Comparison of ENCODE assay signal across 1 cellular context in the genomic region with DNA sequence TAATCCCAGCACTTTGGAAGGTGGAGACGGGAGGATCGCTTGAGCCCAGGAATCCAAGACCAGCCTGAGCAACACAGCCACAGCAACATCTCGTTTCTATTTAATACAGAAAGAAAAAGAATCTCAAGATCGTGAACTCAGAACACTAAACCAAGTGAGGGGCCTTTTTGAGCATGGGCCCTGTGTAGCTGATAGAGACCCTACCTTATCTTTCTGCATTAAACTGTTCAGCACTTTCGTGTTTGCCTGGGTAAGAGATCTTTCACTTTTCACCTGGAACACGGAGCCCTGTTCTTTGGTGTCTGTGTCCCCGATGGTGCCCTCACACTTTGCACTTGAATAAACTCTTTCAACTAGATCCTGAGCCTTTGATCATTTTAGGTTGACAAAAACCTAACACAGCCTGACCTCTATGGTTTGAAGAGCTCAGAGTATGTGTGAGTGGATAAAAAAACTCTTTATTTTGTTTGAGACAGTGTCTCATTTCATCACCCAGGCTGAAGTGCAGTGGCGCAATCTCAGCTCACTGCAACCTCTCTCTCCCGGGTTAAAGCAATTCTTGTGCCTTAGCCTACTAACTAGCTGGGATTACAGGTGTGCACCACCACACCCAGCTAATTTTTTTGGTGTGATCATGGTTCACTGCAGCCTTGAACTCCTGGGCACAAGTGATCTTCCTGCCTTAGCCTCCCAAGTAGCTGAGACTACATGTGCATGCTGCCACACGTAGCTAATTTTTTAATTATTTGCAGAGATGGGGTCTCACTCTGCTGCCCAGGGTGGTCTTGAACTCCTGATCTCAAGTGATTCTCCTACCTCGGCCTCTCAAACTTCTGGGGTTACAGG.
A peak's percentile ranks its signal among the peaks of the same experiment; 100 is the strongest.
TF ChIP-seq lines count a peak whose summit lies in the region.

No MANE protein-coding gene starts in this region.

TF ChIP-seq in HepG2, 621 proteins besides CTCF, POLR2A, EP300 and RAD21 (continued from another document and continues in another):
- TF ChIP-seq, protein P1, sequence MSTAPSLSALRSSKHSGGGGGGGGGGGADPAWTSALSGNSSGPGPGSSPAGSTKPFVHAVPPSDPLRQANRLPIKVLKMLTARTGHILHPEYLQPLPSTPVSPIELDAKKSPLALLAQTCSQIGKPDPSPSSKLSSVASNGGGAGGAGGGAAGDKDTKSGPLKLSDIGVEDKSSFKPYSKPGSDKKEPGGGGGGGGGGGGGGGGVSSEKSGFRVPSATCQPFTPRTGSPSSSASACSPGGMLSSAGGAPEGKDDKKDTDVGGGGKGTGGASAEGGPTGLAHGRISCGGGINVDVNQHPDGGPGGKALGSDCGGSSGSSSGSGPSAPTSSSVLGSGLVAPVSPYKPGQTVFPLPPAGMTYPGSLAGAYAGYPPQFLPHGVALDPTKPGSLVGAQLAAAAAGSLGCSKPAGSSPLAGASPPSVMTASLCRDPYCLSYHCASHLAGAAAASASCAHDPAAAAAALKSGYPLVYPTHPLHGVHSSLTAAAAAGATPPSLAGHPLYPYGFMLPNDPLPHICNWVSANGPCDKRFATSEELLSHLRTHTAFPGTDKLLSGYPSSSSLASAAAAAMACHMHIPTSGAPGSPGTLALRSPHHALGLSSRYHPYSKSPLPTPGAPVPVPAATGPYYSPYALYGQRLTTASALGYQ (CRISPR knock-in tag; IDR thresholded peaks at IDR 0.05) = peak; percentile 99
- TF ChIP-seq, protein P2, sequence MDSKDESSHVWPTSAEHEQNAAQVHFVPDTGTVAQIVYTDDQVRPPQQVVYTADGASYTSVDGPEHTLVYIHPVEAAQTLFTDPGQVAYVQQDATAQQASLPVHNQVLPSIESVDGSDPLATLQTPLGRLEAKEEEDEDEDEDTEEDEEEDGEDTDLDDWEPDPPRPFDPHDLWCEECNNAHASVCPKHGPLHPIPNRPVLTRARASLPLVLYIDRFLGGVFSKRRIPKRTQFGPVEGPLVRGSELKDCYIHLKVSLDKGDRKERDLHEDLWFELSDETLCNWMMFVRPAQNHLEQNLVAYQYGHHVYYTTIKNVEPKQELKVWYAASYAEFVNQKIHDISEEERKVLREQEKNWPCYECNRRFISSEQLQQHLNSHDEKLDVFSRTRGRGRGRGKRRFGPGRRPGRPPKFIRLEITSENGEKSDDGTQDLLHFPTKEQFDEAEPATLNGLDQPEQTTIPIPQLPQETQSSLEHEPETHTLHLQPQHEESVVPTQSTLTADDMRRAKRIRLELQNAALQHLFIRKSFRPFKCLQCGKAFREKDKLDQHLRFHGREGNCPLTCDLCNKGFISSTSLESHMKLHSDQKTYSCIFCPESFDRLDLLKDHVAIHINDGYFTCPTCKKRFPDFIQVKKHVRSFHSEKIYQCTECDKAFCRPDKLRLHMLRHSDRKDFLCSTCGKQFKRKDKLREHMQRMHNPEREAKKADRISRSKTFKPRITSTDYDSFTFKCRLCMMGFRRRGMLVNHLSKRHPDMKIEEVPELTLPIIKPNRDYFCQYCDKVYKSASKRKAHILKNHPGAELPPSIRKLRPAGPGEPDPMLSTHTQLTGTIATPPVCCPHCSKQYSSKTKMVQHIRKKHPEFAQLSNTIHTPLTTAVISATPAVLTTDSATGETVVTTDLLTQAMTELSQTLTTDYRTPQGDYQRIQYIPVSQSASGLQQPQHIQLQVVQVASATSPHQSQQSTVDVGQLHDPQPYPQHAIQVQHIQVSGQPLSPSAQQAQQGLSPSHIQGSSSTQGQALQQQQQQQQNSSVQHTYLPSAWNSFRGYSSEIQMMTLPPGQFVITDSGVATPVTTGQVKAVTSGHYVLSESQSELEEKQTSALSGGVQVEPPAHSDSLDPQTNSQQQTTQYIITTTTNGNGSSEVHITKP (CRISPR knock-in tag; IDR thresholded peaks at IDR 0.05; ENCODE audit: low read depth) = peak; percentile 72; the same call in 1 of the 2 replicates
- peak; percentile 89 for TF ChIP-seq ZNF501 (CRISPR knock-in tag; IDR thresholded peaks at IDR 0.05)
- peak; percentile 98 for TF ChIP-seq ZNF614 (CRISPR knock-in tag; IDR thresholded peaks at IDR 0.05; ENCODE audit: borderline replicate concordance)
- TF ChIP-seq ZNF510 (CRISPR knock-in tag; IDR thresholded peaks at IDR 0.05; ENCODE audit: low read depth) = no peak
- TF ChIP-seq, protein P3, sequence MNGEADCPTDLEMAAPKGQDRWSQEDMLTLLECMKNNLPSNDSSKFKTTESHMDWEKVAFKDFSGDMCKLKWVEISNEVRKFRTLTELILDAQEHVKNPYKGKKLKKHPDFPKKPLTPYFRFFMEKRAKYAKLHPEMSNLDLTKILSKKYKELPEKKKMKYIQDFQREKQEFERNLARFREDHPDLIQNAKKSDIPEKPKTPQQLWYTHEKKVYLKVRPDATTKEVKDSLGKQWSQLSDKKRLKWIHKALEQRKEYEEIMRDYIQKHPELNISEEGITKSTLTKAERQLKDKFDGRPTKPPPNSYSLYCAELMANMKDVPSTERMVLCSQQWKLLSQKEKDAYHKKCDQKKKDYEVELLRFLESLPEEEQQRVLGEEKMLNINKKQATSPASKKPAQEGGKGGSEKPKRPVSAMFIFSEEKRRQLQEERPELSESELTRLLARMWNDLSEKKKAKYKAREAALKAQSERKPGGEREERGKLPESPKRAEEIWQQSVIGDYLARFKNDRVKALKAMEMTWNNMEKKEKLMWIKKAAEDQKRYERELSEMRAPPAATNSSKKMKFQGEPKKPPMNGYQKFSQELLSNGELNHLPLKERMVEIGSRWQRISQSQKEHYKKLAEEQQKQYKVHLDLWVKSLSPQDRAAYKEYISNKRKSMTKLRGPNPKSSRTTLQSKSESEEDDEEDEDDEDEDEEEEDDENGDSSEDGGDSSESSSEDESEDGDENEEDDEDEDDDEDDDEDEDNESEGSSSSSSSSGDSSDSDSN (CRISPR knock-in tag; IDR thresholded peaks at IDR 0.05) = peak; percentile 82
- TF ChIP-seq, protein P4, sequence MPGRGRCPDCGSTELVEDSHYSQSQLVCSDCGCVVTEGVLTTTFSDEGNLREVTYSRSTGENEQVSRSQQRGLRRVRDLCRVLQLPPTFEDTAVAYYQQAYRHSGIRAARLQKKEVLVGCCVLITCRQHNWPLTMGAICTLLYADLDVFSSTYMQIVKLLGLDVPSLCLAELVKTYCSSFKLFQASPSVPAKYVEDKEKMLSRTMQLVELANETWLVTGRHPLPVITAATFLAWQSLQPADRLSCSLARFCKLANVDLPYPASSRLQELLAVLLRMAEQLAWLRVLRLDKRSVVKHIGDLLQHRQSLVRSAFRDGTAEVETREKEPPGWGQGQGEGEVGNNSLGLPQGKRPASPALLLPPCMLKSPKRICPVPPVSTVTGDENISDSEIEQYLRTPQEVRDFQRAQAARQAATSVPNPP (CRISPR knock-in tag; IDR thresholded peaks at IDR 0.05) = peak; percentile 99
- peak; percentile 97 for TF ChIP-seq ZNF224 (CRISPR knock-in tag; IDR thresholded peaks at IDR 0.05)
- TF ChIP-seq, protein P5, sequence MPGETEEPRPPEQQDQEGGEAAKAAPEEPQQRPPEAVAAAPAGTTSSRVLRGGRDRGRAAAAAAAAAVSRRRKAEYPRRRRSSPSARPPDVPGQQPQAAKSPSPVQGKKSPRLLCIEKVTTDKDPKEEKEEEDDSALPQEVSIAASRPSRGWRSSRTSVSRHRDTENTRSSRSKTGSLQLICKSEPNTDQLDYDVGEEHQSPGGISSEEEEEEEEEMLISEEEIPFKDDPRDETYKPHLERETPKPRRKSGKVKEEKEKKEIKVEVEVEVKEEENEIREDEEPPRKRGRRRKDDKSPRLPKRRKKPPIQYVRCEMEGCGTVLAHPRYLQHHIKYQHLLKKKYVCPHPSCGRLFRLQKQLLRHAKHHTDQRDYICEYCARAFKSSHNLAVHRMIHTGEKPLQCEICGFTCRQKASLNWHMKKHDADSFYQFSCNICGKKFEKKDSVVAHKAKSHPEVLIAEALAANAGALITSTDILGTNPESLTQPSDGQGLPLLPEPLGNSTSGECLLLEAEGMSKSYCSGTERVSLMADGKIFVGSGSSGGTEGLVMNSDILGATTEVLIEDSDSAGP (CRISPR knock-in tag; IDR thresholded peaks at IDR 0.05; ENCODE audit: borderline replicate concordance) = peak; percentile 29
- TF ChIP-seq, protein P6, sequence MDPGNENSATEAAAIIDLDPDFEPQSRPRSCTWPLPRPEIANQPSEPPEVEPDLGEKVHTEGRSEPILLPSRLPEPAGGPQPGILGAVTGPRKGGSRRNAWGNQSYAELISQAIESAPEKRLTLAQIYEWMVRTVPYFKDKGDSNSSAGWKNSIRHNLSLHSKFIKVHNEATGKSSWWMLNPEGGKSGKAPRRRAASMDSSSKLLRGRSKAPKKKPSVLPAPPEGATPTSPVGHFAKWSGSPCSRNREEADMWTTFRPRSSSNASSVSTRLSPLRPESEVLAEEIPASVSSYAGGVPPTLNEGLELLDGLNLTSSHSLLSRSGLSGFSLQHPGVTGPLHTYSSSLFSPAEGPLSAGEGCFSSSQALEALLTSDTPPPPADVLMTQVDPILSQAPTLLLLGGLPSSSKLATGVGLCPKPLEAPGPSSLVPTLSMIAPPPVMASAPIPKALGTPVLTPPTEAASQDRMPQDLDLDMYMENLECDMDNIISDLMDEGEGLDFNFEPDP (CRISPR knock-in tag; conservative IDR thresholded peaks at IDR 0.05) = no peak
- peak; percentile 54; the same call in 1 of the 2 replicates for TF ChIP-seq MTF2 (CRISPR knock-in tag; IDR thresholded peaks at IDR 0.05; ENCODE audit: borderline replicate concordance)
- 0 out of 2 replicates have a peak, but pooled peaks have one; percentile 62 for TF ChIP-seq SMAD1 (CRISPR knock-in tag; IDR thresholded peaks at IDR 0.05; ENCODE audit: borderline replicate concordance, low read depth)
- TF ChIP-seq, protein P7, sequence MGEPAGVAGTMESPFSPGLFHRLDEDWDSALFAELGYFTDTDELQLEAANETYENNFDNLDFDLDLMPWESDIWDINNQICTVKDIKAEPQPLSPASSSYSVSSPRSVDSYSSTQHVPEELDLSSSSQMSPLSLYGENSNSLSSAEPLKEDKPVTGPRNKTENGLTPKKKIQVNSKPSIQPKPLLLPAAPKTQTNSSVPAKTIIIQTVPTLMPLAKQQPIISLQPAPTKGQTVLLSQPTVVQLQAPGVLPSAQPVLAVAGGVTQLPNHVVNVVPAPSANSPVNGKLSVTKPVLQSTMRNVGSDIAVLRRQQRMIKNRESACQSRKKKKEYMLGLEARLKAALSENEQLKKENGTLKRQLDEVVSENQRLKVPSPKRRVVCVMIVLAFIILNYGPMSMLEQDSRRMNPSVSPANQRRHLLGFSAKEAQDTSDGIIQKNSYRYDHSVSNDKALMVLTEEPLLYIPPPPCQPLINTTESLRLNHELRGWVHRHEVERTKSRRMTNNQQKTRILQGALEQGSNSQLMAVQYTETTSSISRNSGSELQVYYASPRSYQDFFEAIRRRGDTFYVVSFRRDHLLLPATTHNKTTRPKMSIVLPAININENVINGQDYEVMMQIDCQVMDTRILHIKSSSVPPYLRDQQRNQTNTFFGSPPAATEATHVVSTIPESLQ (CRISPR knock-in tag; conservative IDR thresholded peaks at IDR 0.05) = no peak; the same call in 1 of the 2 replicates
- TF ChIP-seq ZNF33B (CRISPR knock-in tag; IDR thresholded peaks at IDR 0.05) = no peak
- peak; percentile 92 for TF ChIP-seq HDAC1 (CRISPR knock-in tag; IDR thresholded peaks at IDR 0.05)
- TF ChIP-seq ONECUT2 (CRISPR knock-in tag; IDR thresholded peaks at IDR 0.05) = peak; percentile 70; the same call in 1 of the 2 replicates
- TF ChIP-seq, protein P8, sequence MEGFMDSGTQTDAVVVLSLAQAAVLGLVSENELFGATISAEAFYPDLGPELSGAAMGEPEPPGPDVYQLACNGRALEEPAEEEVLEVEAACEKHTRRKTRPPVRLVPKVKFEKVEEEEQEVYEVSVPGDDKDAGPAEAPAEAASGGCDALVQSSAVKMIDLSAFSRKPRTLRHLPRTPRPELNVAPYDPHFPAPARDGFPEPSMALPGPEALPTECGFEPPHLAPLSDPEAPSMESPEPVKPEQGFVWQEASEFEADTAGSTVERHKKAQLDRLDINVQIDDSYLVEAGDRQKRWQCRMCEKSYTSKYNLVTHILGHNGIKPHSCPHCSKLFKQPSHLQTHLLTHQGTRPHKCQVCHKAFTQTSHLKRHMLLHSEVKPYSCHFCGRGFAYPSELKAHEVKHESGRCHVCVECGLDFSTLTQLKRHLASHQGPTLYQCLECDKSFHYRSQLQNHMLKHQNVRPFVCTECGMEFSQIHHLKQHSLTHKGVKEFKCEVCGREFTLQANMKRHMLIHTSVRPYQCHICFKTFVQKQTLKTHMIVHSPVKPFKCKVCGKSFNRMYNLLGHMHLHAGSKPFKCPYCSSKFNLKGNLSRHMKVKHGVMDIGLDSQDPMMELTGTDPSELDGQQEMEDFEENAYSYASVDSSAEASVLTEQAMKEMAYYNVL (CRISPR knock-in tag; IDR thresholded peaks at IDR 0.05; ENCODE audit: borderline replicate concordance) = peak; percentile 91; the same call in 1 of the 2 replicates
- TF ChIP-seq ELF3 (CRISPR knock-in tag; IDR thresholded peaks at IDR 0.05) = peak; percentile 74
- TF ChIP-seq KMT2B (CRISPR knock-in tag; IDR thresholded peaks at IDR 0.05) = peak; percentile 72
- TF ChIP-seq ZSCAN9 (CRISPR knock-in tag; IDR thresholded peaks at IDR 0.05; ENCODE audit: borderline replicate concordance) = peak; percentile 99
- peak; percentile 73; the same call in 1 of the 2 replicates for TF ChIP-seq ZBTB20 (CRISPR knock-in tag; IDR thresholded peaks at IDR 0.05; ENCODE audit: borderline replicate concordance, low read depth)
- no peak for TF ChIP-seq ZNF672 (CRISPR knock-in tag; IDR thresholded peaks at IDR 0.05)
- no peak for TF ChIP-seq HNRNPK (IDR thresholded peaks at IDR 0.05; ENCODE audit: low read depth, low read length, poor library complexity, severe bottlenecking)
- TF ChIP-seq, protein P9, sequence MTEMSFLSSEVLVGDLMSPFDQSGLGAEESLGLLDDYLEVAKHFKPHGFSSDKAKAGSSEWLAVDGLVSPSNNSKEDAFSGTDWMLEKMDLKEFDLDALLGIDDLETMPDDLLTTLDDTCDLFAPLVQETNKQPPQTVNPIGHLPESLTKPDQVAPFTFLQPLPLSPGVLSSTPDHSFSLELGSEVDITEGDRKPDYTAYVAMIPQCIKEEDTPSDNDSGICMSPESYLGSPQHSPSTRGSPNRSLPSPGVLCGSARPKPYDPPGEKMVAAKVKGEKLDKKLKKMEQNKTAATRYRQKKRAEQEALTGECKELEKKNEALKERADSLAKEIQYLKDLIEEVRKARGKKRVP (CRISPR knock-in tag; IDR thresholded peaks at IDR 0.05) = peak; percentile 50 to 99; a peak in 3 of 4 replicates
- TF ChIP-seq PHF20 (CRISPR knock-in tag; IDR thresholded peaks at IDR 0.05) = no peak
- TF ChIP-seq, protein P10, sequence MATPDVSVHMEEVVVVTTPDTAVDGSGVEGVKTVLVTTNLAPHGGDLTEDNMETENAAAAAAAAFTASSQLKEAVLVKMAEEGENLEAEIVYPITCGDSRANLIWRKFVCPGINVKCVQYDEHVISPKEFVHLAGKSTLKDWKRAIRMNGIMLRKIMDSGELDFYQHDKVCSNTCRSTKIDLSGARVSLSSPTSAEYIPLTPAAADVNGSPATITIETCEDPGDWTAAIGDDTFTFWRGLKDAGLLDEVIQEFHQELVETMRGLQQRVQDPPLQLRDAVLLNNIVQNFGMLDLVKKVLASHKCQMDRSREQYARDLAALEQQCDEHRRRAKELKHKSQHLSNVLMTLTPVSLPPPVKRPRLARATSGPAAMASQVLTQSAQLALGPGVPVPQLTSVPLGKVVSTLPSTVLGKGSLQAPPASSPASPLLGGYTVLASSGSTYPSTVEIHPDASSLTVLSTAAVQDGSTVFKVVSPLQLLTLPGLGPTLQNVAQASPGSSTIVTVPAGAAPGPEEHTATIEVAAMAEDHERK (CRISPR knock-in tag; IDR thresholded peaks at IDR 0.05; ENCODE audit: low read depth) = 0 out of 2 replicates have a peak, but pooled peaks have one; percentile 45
